In genomic region chr9:16030513-16031185, GRCh38 we compare ENCODE assay signal across 9 cellular contexts.
DNase-seq lines count a peak whose midpoint lies in the region; ATAC-seq and TF ChIP-seq lines count a peak whose summit lies in the region.
"Had no signal": no experiment of that assay in that cellular context is flagged by ENCODE, and none has a peak within 500 bp of the region (broad histone marks: within the 10 kb centered on the region; RNA-seq: fewer than 3 reads in every experiment).

No MANE protein-coding gene starts in this region.

- H3K36me3 Mint-ChIP-seq in activated naive CD4-positive, alpha-beta T cell treated with anti-CD3 and anti-CD28 coated beads for 36 hours (ENCODE audit: low read depth): no peaks in the 10 kb centered on the region

- no peak overlapping the region for H3K27ac ChIP-seq in RWPE2 (ENCODE audit: poor library complexity, severe bottlenecking)
- H3K27ac ChIP-seq in thyroid gland: no peak overlapping the region
- no peak overlapping the region for H3K27ac ChIP-seq in aorta (ENCODE audit: low read depth in 1 of 2, low read length in 2 of 2)

- H3K36me3 ChIP-seq in RWPE2 (ENCODE audit: low read depth): no peaks in the 10 kb centered on the region
- H3K36me3 ChIP-seq in thyroid gland: no peaks in the 10 kb centered on the region
- H3K36me3 ChIP-seq in aorta (ENCODE audit: control insufficient read depth in 1 of 2, insufficient read depth in 2 of 2, low read length in 1 of 2): no peaks in the 10 kb centered on the region

- CTCF ChIA-PET in activated naive CD4-positive, alpha-beta T cell treated with anti-CD3 and anti-CD28 coated beads for 36 hours (lab: Charles Lee): no interaction called here

- H3K27me3 ChIP-seq in RWPE2 (ENCODE audit: insufficient read depth, poor library complexity, severe bottlenecking) (no peaks in the 10 kb centered on the region), thyroid gland (no peaks in the 10 kb centered on the region), aorta (ENCODE audit: control insufficient read depth in 1 of 2, insufficient read depth in 2 of 2, low read length in 1 of 2) (no peaks in the 10 kb centered on the region)

- H3K4me1 Mint-ChIP-seq in activated naive CD4-positive, alpha-beta T cell treated with anti-CD3 and anti-CD28 coated beads for 36 hours (ENCODE audit: low read depth): no peaks in the 10 kb centered on the region
- H3K4me1 Mint-ChIP-seq: central memory CD8-positive, alpha-beta T cell had no signal

- H3K4me1 ChIP-seq in RWPE2 (ENCODE audit: insufficient read depth, poor library complexity, severe bottlenecking): peaks cover 7% of the 10 kb centered on the region
- no peaks in the 10 kb centered on the region for H3K4me1 ChIP-seq in thyroid gland
- no peaks in the 10 kb centered on the region for H3K4me1 ChIP-seq in aorta (ENCODE audit: control insufficient read depth in 1 of 2, insufficient read depth in 2 of 2, low read length in 2 of 2)

- DNase-seq in activated naive CD4-positive, alpha-beta T cell treated with anti-CD3 and anti-CD28 coated beads for 36 hours: peak; percentile 33
- no peak for DNase-seq in activated naive CD4-positive, alpha-beta T cell treated with anti-CD3 and anti-CD28 coated beads, Interleukin-2, amount 50 U/mL, for 16 hours
- DNase-seq in RWPE2 (ENCODE audit: low spot score) (no peak), iPS-NIHi11 (ENCODE audit: low spot score) (peak; percentile 32), thyroid gland (no peak), aorta (no peak), SK-N-DZ (ENCODE audit: low spot score) (no peak)

- no peaks in the 10 kb centered on the region for H3K27me3 Mint-ChIP-seq in activated naive CD4-positive, alpha-beta T cell treated with anti-CD3 and anti-CD28 coated beads for 36 hours (ENCODE audit: low read depth)
- H3K27me3 Mint-ChIP-seq: central memory CD8-positive, alpha-beta T cell had no signal

- no peak overlapping the region for H3K4me3 Mint-ChIP-seq in activated naive CD4-positive, alpha-beta T cell treated with anti-CD3 and anti-CD28 coated beads for 36 hours
- H3K4me3 Mint-ChIP-seq: central memory CD8-positive, alpha-beta T cell had no signal

- H3K9me3 Mint-ChIP-seq in activated naive CD4-positive, alpha-beta T cell treated with anti-CD3 and anti-CD28 coated beads for 36 hours: no peaks in the 10 kb centered on the region

- 73 to 80% methylated on average over 8 of the region's 8 CpGs for WGBS in thyroid gland, 2 donors
- 85 to 87% methylated on average over 8 of the region's 8 CpGs for WGBS in aorta, 2 donors

- no peak overlapping the region for H3K27ac Mint-ChIP-seq in activated naive CD4-positive, alpha-beta T cell treated with anti-CD3 and anti-CD28 coated beads for 36 hours

- no peak for TF ChIP-seq CTCF in RWPE2 (IDR thresholded peaks at IDR 0.05; ENCODE audit: poor library complexity, severe bottlenecking)
- TF ChIP-seq CTCF in thyroid gland (IDR thresholded peaks at IDR 0.05): no peak

- intact Hi-C loops in activated naive CD4-positive, alpha-beta T cell treated with anti-CD3 and anti-CD28 coated beads for 36 hours (cut with micrococcal nuclease): no loop called here
- intact Hi-C loops in thyroid gland (cut with DNase I): no loop called here
- intact Hi-C loops in aorta (cut with DNase I): no loop called here

- TF ChIP-seq POLR2A in thyroid gland (IDR thresholded peaks at IDR 0.05): no peak

- no peak overlapping the region for H3K4me3 ChIP-seq in RWPE2 (ENCODE audit: severe bottlenecking)
- H3K4me3 ChIP-seq in thyroid gland (replicated peaks in 1 of 3): no peak overlapping the region
- no peak overlapping the region for H3K4me3 ChIP-seq in aorta (ENCODE audit: low read length in 2 of 2)

- ATAC-seq in HG02938 (IDR thresholded peaks at IDR 0.05; ENCODE audit: unreplicated experiment): peak; percentile 93
- peak; percentile 67; the same call in 2 of the 3 replicates for ATAC-seq in RWPE2 (ENCODE audit: low read depth)
- ATAC-seq in aorta (ENCODE audit: low FRiP score): no peak

- H3K9me3 ChIP-seq in RWPE2 (ENCODE audit: severe bottlenecking) (no peaks in the 10 kb centered on the region), thyroid gland (no peaks in the 10 kb centered on the region), aorta (ENCODE audit: control insufficient read depth, low read length) (no peaks in the 10 kb centered on the region)

Comparison
In these comparisons a context has a peak if more than half of its experiments do, and no peak if none do; other contexts are left out.
1. DNase-seq: peak in activated naive CD4-positive, alpha-beta T cell treated with anti-CD3 and anti-CD28 coated beads for 36 hours (single experiment) and iPS-NIHi11 (single experiment); none in activated naive CD4-positive, alpha-beta T cell treated with anti-CD3 and anti-CD28 coated beads, Interleukin-2, amount 50 U/mL, for 16 hours (single experiment), RWPE2 (single experiment), thyroid gland (0 of 2), aorta (0 of 2) and SK-N-DZ (single experiment).